Comparison of ENCODE assay signal across 20 cellular contexts in genomic region chr11:116294630-116295029, GRCh38.
DNase-seq lines count a peak whose midpoint lies in the region; ATAC-seq, FAIRE-seq and TF ChIP-seq lines count a peak whose summit lies in the region.
"Had no signal": no experiment of that assay in that cellular context is flagged by ENCODE, and none has a peak within 500 bp of the region (broad histone marks: within the 10 kb centered on the region; RNA-seq: fewer than 3 reads in every experiment).

No MANE protein-coding gene starts in this region.

- H3K36me3 ChIP-seq in SK-N-SH (replicated peaks in 1 of 2; ENCODE audit: control insufficient read depth in 1 of 2, insufficient read depth in 2 of 2, low read length in 1 of 2): no peaks in the 10 kb centered on the region
- no peaks in the 10 kb centered on the region for H3K36me3 ChIP-seq in pancreas
- H3K36me3 ChIP-seq: colonic mucosa, gastroesophageal sphincter, right atrium auricular region had no signal

- H3K9me2 ChIP-seq in SK-N-SH: no peaks in the 10 kb centered on the region

- ATAC-seq in foreskin keratinocyte (peak; percentile 94), pancreas (peak; percentile 18 to 58 (median 50))
- ATAC-seq in activated CD8-positive, alpha-beta memory T cell treated with anti-CD3 and anti-CD28 coated beads, Interleukin-2, amount 10 ng/mL, durations not matched to agents 7 days and 5 days: no peak
- ATAC-seq: activated CD4-positive, CD25-positive, alpha-beta regulatory T cell treated with anti-CD3 and anti-CD28 coated beads, Interleukin-2, amount 50 U/mL, for 24 hours; gastroesophageal sphincter; stimulated activated naive CD8-positive, alpha-beta T cell treated with anti-CD3 and anti-CD28 coated beads, Interleukin-15, amount 100 ng/mL, for 72 hours had no signal

- CTCF ChIA-PET in Calu3 (lab: Charles Lee): interaction anchor here (0.9 kb wide), 1 partner anchor 10 kb away, joined by 3 read pairs; no protein-coding TSS in a partner anchor
- CTCF ChIA-PET in SK-N-SH (lab: Yijun Ruan, JAX): no interaction called here
- CTCF ChIA-PET in activated CD8-positive, alpha-beta memory T cell treated with anti-CD3 and anti-CD28 coated beads, Interleukin-2, amount 10 ng/mL, durations not matched to agents 7 days and 5 days (lab: Charles Lee): no interaction called here

- H3K36me3 Mint-ChIP-seq in Calu3 (ENCODE audit: insufficient read depth, unreplicated experiment): no peaks in the 10 kb centered on the region
- no peaks in the 10 kb centered on the region for H3K36me3 Mint-ChIP-seq in activated CD8-positive, alpha-beta memory T cell treated with anti-CD3 and anti-CD28 coated beads, Interleukin-2, amount 10 ng/mL, durations not matched to agents 7 days and 5 days
- H3K36me3 Mint-ChIP-seq: CD4-positive, alpha-beta memory T cell; IgD-negative memory B cell had no signal

- no peaks in the 10 kb centered on the region for H3K9me3 ChIP-seq in SK-N-SH
- peaks cover 0 to 3% (median 0%) of the 10 kb centered on the region in 4 donors for H3K9me3 ChIP-seq in pancreas
- H3K9me3 ChIP-seq: colonic mucosa had no signal

- H3F3A ChIP-seq in SK-N-SH (replicated peaks; ENCODE audit: insufficient read depth): peaks cover 8% of the 10 kb centered on the region

- no peak for FAIRE-seq in pancreas (lab: Jason Lieb, UNC)

- TF ChIP-seq CTCF in Calu3 (IDR thresholded peaks at IDR 0.05; ENCODE audit: unreplicated experiment): no peak
- TF ChIP-seq CTCF in SK-N-SH (IDR thresholded peaks at IDR 0.05): no peak
- no peak for TF ChIP-seq CTCF in foreskin keratinocyte (conservative IDR thresholded peaks at IDR 0.05)
- no peak for TF ChIP-seq CTCF in pancreas (IDR thresholded peaks at IDR 0.05)

- H3K27me3 ChIP-seq in SK-N-SH (ENCODE audit: insufficient read depth): no peaks in the 10 kb centered on the region
- H3K27me3 ChIP-seq in foreskin keratinocyte: no peaks in the 10 kb centered on the region
- no peaks in the 10 kb centered on the region for H3K27me3 ChIP-seq in pancreas
- H3K27me3 ChIP-seq: colonic mucosa, gastroesophageal sphincter, right atrium auricular region had no signal

- H3K4me1 ChIP-seq in SK-N-SH (ENCODE audit: control insufficient read depth in 1 of 2, insufficient read depth in 2 of 2, low read depth in 1 of 2, low read length in 1 of 2): peaks cover 0 to 8% of the 10 kb centered on the region in 2 experiments; a peak in 2 of 4 replicates
- H3K4me1 ChIP-seq in foreskin keratinocyte: peaks cover 11% of the 10 kb centered on the region
- no peaks in the 10 kb centered on the region for H3K4me1 ChIP-seq in pancreas
- H3K4me1 ChIP-seq: colonic mucosa, gastroesophageal sphincter, right atrium auricular region had no signal

- no peaks in the 10 kb centered on the region for H3K27me3 Mint-ChIP-seq in Calu3 (ENCODE audit: unreplicated experiment)
- no peaks in the 10 kb centered on the region for H3K27me3 Mint-ChIP-seq in activated CD8-positive, alpha-beta memory T cell treated with anti-CD3 and anti-CD28 coated beads, Interleukin-2, amount 10 ng/mL, durations not matched to agents 7 days and 5 days
- H3K27me3 Mint-ChIP-seq: IgD-negative memory B cell; stimulated activated naive CD8-positive, alpha-beta T cell treated with anti-CD3 and anti-CD28 coated beads, Interleukin-15, amount 100 ng/mL, for 72 hours had no signal

- H3K4me2 ChIP-seq in SK-N-SH: peak overlapping the region; percentile 16

- H2AFZ ChIP-seq in SK-N-SH (ENCODE audit: low read depth): 0 out of 2 replicates have a peak overlapping the region, but pooled peaks have one; percentile 43

- no peak overlapping the region for H3K27ac Mint-ChIP-seq in Calu3 (ENCODE audit: unreplicated experiment)
- no peak overlapping the region for H3K27ac Mint-ChIP-seq in activated CD8-positive, alpha-beta memory T cell treated with anti-CD3 and anti-CD28 coated beads, Interleukin-2, amount 10 ng/mL, durations not matched to agents 7 days and 5 days
- H3K27ac Mint-ChIP-seq: CD4-positive, alpha-beta memory T cell; IgD-negative memory B cell; stimulated activated naive CD8-positive, alpha-beta T cell treated with anti-CD3 and anti-CD28 coated beads, Interleukin-15, amount 100 ng/mL, for 72 hours had no signal

- H3K9me3 Mint-ChIP-seq in Calu3 (ENCODE audit: low read depth, unreplicated experiment): no peaks in the 10 kb centered on the region
- H3K9me3 Mint-ChIP-seq in activated CD8-positive, alpha-beta memory T cell treated with anti-CD3 and anti-CD28 coated beads, Interleukin-2, amount 10 ng/mL, durations not matched to agents 7 days and 5 days (ENCODE audit: low read depth): no peaks in the 10 kb centered on the region

- H3K79me2 ChIP-seq in SK-N-SH (ENCODE audit: insufficient read depth): no peaks in the 10 kb centered on the region

- BruUV-seq in Calu3 (replicated peaks; lab: Mats Ljungman, UMichigan): no TSS peak

- WGBS in SK-N-SH (ENCODE audit: low lambda C conversion rate): 9% methylated on average over 1 of the region's 1 CpG
- 20 to 23% methylated on average over 1 of the region's 1 CpG for WGBS in pancreas, 2 donors

- H3K4me3 ChIP-seq in SK-N-SH (ENCODE audit: low read depth in 2 of 2, low read length in 1 of 2) (no peak overlapping the region), pancreas (no peak overlapping the region)
- H3K4me3 ChIP-seq: colonic mucosa, gastroesophageal sphincter, right atrium auricular region had no signal

- DNase-seq in Calu3 (peak; percentile 23), SK-N-SH (no peak), foreskin keratinocyte (peak; percentile 46 to 79), pancreas (no peak), hypothalamus (lab: John Stamatoyannopoulos, UW) (no peak), NCI-H1694 treated with DMSO at 0.1 percent for 48 hours (lab: John Stamatoyannopoulos, UW) (no peak), LoVo (ENCODE audit: low spot score) (no peak)
- no peak for DNase-seq in activated CD8-positive, alpha-beta memory T cell treated with anti-CD3 and anti-CD28 coated beads, Interleukin-2, amount 10 ng/mL, durations not matched to agents 7 days and 5 days
- DNase-seq: amniotic stem cell; CD4-positive, alpha-beta memory T cell; colonic mucosa; MV-4-11; NCI-H1930; NCI-H510A treated with DMSO at 0.1 percent for 48 hours; SHP77; stimulated activated naive CD8-positive, alpha-beta T cell treated with anti-CD3 and anti-CD28 coated beads, Interleukin-15, amount 100 ng/mL, for 72 hours had no signal

- POLR2A ChIA-PET in SK-N-SH (lab: Yijun Ruan, JAX): no interaction called here

- no peaks in the 10 kb centered on the region for H3K4me1 Mint-ChIP-seq in Calu3 (ENCODE audit: low read depth, unreplicated experiment)
- H3K4me1 Mint-ChIP-seq in activated CD8-positive, alpha-beta memory T cell treated with anti-CD3 and anti-CD28 coated beads, Interleukin-2, amount 10 ng/mL, durations not matched to agents 7 days and 5 days: no peaks in the 10 kb centered on the region
- H3K4me1 Mint-ChIP-seq: CD4-positive, alpha-beta memory T cell; IgD-negative memory B cell; stimulated activated naive CD8-positive, alpha-beta T cell treated with anti-CD3 and anti-CD28 coated beads, Interleukin-15, amount 100 ng/mL, for 72 hours had no signal

- H3K9ac ChIP-seq in SK-N-SH: no peak overlapping the region; the same call in 1 of the 2 replicates

- H3K4me3 Mint-ChIP-seq in Calu3 (ENCODE audit: low read depth, unreplicated experiment): no peak overlapping the region
- no peak overlapping the region for H3K4me3 Mint-ChIP-seq in activated CD8-positive, alpha-beta memory T cell treated with anti-CD3 and anti-CD28 coated beads, Interleukin-2, amount 10 ng/mL, durations not matched to agents 7 days and 5 days
- H3K4me3 Mint-ChIP-seq: CD4-positive, alpha-beta memory T cell; IgD-negative memory B cell; stimulated activated naive CD8-positive, alpha-beta T cell treated with anti-CD3 and anti-CD28 coated beads, Interleukin-15, amount 100 ng/mL, for 72 hours had no signal

- intact Hi-C loops in Calu3 (cut with micrococcal nuclease; ENCODE audit: unreplicated experiment) (loop anchor here (10.0 kb wide), 1 partner anchor 200 kb away; no protein-coding TSS in a partner anchor), pancreas (cut with DNase I) (no loop called here)

- no peak for TF ChIP-seq RAD21 in SK-N-SH (IDR thresholded peaks at IDR 0.05; ENCODE audit: low read length)

- H3K27ac ChIP-seq in SK-N-SH (ENCODE audit: low read depth in 2 of 2, low read length in 1 of 2): peak overlapping the region in 1 of 2 experiments; percentile 84; a peak in 2 of 4 replicates
- no peak overlapping the region for H3K27ac ChIP-seq in foreskin keratinocyte
- H3K27ac ChIP-seq in pancreas: no peak overlapping the region
- H3K27ac ChIP-seq: colonic mucosa, gastroesophageal sphincter, right atrium auricular region had no signal

- no peak for TF ChIP-seq EP300 in SK-N-SH (IDR thresholded peaks at IDR 0.05; ENCODE audit: borderline replicate concordance in 1 of 2, low read depth in 1 of 2, low read length in 1 of 2)

- no peaks in the 10 kb centered on the region for H4K20me1 ChIP-seq in SK-N-SH (ENCODE audit: insufficient read depth)

TF ChIP-seq in SK-N-SH, 30 proteins besides CTCF, POLR2A, EP300 and RAD21 (continues in another document):
- TF ChIP-seq ELF1 (IDR thresholded peaks at IDR 0.05) (no peak), USF1 (IDR thresholded peaks at IDR 0.05; ENCODE audit: borderline replicate concordance, low read depth) (peak; percentile 78; the same call in 1 of the 2 replicates), RXRA (IDR thresholded peaks at IDR 0.05; ENCODE audit: borderline replicate concordance, low read depth) (no peak), JUND (IDR thresholded peaks at IDR 0.05) (no peak), TAF1 (IDR thresholded peaks at IDR 0.05; ENCODE audit: borderline replicate concordance, low read depth, low read length) (no peak), FOXM1 (IDR thresholded peaks at IDR 0.05; ENCODE audit: low read depth) (no peak), TCF12 (IDR thresholded peaks at IDR 0.05) (peak; percentile 12; the same call in 1 of the 2 replicates), FOSL2 (IDR thresholded peaks at IDR 0.05; ENCODE audit: borderline replicate concordance, low read depth) (peak; percentile 28; the same call in 1 of the 2 replicates)

Comparison
In these comparisons a context has a peak if more than half of its experiments do, and no peak if none do; other contexts are left out.
1. DNase-seq: peak in Calu3 (single experiment) and foreskin keratinocyte (2 of 2); none in SK-N-SH (single experiment), pancreas (0 of 6), hypothalamus (0 of 51), NCI-H1694 treated with DMSO at 0.1 percent for 48 hours (single experiment), LoVo (single experiment) and activated CD8-positive, alpha-beta memory T cell treated with anti-CD3 and anti-CD28 coated beads, Interleukin-2, amount 10 ng/mL, durations not matched to agents 7 days and 5 days (single experiment).